1 cellular context compared by ENCODE assay signal in the genomic region with DNA sequence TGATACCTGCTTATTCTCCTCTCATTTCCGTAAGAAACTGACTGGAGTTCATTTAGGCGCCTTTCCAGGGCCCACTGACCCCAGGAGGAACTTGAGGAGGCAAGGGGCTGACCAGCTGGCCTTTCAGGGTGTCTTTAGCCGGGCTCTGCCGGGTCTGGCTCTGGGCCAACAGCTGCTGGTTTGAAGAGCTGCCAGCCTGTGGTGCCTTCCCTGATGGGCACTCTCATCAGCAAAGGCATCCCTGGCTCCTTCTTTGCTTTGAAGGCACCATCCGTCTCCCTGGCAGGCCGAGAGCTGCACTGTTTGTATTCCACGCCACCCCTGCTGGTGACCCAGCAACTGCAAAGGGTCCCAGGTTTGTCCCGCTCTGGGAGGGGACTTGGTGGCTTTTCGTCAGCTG.
TF ChIP-seq lines count a peak whose summit lies in the region.

No MANE protein-coding gene starts in this region.

TF ChIP-seq in HEK293, 187 proteins besides CTCF, POLR2A, EP300 and RAD21 (continued from another document):
- TF ChIP-seq, protein P1, sequence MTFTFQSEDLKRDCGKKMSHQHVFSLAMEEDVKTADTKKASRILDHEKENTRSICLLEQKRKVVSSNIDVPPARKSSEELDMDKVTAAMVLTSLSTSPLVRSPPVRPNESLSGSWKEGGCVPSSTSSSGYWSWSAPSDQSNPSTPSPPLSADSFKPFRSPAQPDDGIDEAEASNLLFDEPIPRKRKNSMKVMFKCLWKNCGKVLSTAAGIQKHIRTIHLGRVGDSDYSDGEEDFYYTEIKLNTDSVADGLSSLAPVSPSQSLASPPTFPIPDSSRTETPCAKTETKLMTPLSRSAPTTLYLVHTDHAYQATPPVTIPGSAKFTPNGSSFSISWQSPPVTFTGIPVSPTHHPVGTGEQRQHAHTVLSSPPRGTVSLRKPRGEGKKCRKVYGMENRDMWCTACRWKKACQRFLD (tag by site-specific recombination; IDR thresholded peaks at IDR 0.05) = no peak
- TF ChIP-seq IKZF3 (tag by site-specific recombination; IDR thresholded peaks at IDR 0.05) = no peak
- TF ChIP-seq ZIC2 (tag by site-specific recombination; IDR thresholded peaks at IDR 0.05) = peak; percentile 28; the same call in 1 of the 2 replicates
- TF ChIP-seq SCRT1 (tag by site-specific recombination; IDR thresholded peaks at IDR 0.05; ENCODE audit: borderline replicate concordance) = no peak
- no peak for TF ChIP-seq ZBTB49 (tag by site-specific recombination; IDR thresholded peaks at IDR 0.05; ENCODE audit: low read depth)
- no peak for TF ChIP-seq ZNF664 (tag by site-specific recombination; IDR thresholded peaks at IDR 0.05)
